Comparison of ENCODE assay signal across 12 cellular contexts in genomic region chr1:201945863-201946223, GRCh38. TPM values are rescaled to one million over a fixed set of nuclear protein-coding genes. Genes with fewer than 3 reads are reported as not detected.
DNase-seq lines count a peak whose midpoint lies in the region; ATAC-seq and TF ChIP-seq lines count a peak whose summit lies in the region.
"Had no signal": no experiment of that assay in that cellular context is flagged by ENCODE, and none has a peak within 500 bp of the region (broad histone marks: within the 10 kb centered on the region; RNA-seq: fewer than 3 reads in every experiment).

No MANE protein-coding gene starts in this region.

- H3K36me3 ChIP-seq in sigmoid colon, result peaks cover 3 to 22% (median 6%) of the 10 kb centered on the region in 4 donors

- DNase-seq in Calu3 (no peak), cardiac fibroblast (ENCODE audit: low read depth in 2 of 2) (no peak), sigmoid colon (no peak), natural killer cell (no peak), ACHN (no peak), COR-L47 (lab: John Stamatoyannopoulos, UW) (no peak)
- DNase-seq in activated CD8-positive, alpha-beta T cell treated with anti-CD3 and anti-CD28 coated beads for 36 hours, result no peak
- DNase-seq: activated naive CD4-positive, alpha-beta T cell; DND-41; stimulated activated CD4-positive, alpha-beta T cell treated with anti-CD3 and anti-CD28 coated beads, Interleukin-4, amount 100 ng/mL, for 24 hours; T1000 had no signal

- H3K27ac ChIP-seq in layer of hippocampus (ENCODE audit: low read depth, low read length) (peak overlapping the region; percentile 18), sigmoid colon (peak overlapping the region; percentile 91 to 98 (median 92))

- no peak for TF ChIP-seq EP300 in sigmoid colon (IDR thresholded peaks at IDR 0.05)

- POLR2A ChIA-PET in activated CD8-positive, alpha-beta T cell treated with anti-CD3 and anti-CD28 coated beads for 36 hours (lab: Charles Lee), result interaction anchor here (0.6 to 1.9 kb wide), 3 partner anchors 10 to 200 kb away, joined by 3 to 10 read pairs (median 3); partner anchors contain the start of gene TIMM17A

- H3K27me3 ChIP-seq in layer of hippocampus (ENCODE audit: control insufficient read depth, insufficient read depth, low read length) (no peaks in the 10 kb centered on the region), sigmoid colon (no peaks in the 10 kb centered on the region)

- CTCF ChIA-PET in Calu3 (lab: Charles Lee), result interaction anchor here (0.6 to 1.2 kb wide), 4 partner anchors 8 to 88 kb away, joined by 3 to 8 read pairs (median 4); no protein-coding TSS in a partner anchor
- CTCF ChIA-PET in activated CD8-positive, alpha-beta T cell treated with anti-CD3 and anti-CD28 coated beads for 36 hours (lab: Charles Lee), result interaction anchor here (0.9 to 2.8 kb wide), 11 partner anchors 8 to 63 kb away, joined by 3 to 24 read pairs (median 4); partner anchors contain the start of gene TIMM17A

- ATAC-seq in natural killer cell, result no peak
- no peak for ATAC-seq in activated CD8-positive, alpha-beta T cell treated with anti-CD3 and anti-CD28 coated beads for 36 hours

- H3K4me3 Mint-ChIP-seq in Calu3 (ENCODE audit: low read depth, unreplicated experiment) (peak overlapping the region; percentile 69), natural killer cell (no peak overlapping the region)
- H3K4me3 Mint-ChIP-seq in activated CD8-positive, alpha-beta T cell treated with anti-CD3 and anti-CD28 coated beads for 36 hours, result no peak overlapping the region

- TF ChIP-seq POLR2A in sigmoid colon (IDR thresholded peaks at IDR 0.05), result no peak

- TF ChIP-seq CTCF in Calu3 (IDR thresholded peaks at IDR 0.05; ENCODE audit: unreplicated experiment), result no peak
- no peak for TF ChIP-seq CTCF in cardiac fibroblast (IDR thresholded peaks at IDR 0.05; ENCODE audit: low read depth, low read length)
- no peak for TF ChIP-seq CTCF in sigmoid colon (IDR thresholded peaks at IDR 0.05)
- TF ChIP-seq CTCF in natural killer cell (IDR thresholded peaks at IDR 0.05), result no peak
- no peak for TF ChIP-seq CTCF in activated CD8-positive, alpha-beta T cell treated with anti-CD3 and anti-CD28 coated beads for 36 hours (IDR thresholded peaks at IDR 0.05)

- H3K9me3 ChIP-seq in sigmoid colon, result no peaks in the 10 kb centered on the region

- H3K27ac Mint-ChIP-seq in Calu3 (ENCODE audit: unreplicated experiment) (no peak overlapping the region), natural killer cell (no peak overlapping the region)
- H3K27ac Mint-ChIP-seq in activated CD8-positive, alpha-beta T cell treated with anti-CD3 and anti-CD28 coated beads for 36 hours, result no peak overlapping the region

- H3K9me3 Mint-ChIP-seq in Calu3 (ENCODE audit: low read depth, unreplicated experiment), result no peaks in the 10 kb centered on the region
- no peaks in the 10 kb centered on the region for H3K9me3 Mint-ChIP-seq in natural killer cell
- H3K9me3 Mint-ChIP-seq in activated CD8-positive, alpha-beta T cell treated with anti-CD3 and anti-CD28 coated beads for 36 hours, result no peaks in the 10 kb centered on the region

- H3K4me3 ChIP-seq in cardiac fibroblast (replicated peaks in 1 of 2; ENCODE audit: low read depth in 2 of 2, low read length in 2 of 2) (peak overlapping the region; percentile 38 to 42), sigmoid colon (peak overlapping the region; percentile 73 to 82 (median 76))

- 27 to 39% methylated on average over 10 of the region's 10 CpGs for WGBS in sigmoid colon, 2 donors

- H3K4me1 ChIP-seq in sigmoid colon, result peaks cover 0 to 14% (median 11%) of the 10 kb centered on the region in 4 donors

- no TSS peak for BruUV-seq in Calu3 (replicated peaks; lab: Mats Ljungman, UMichigan)

- H3K27me3 Mint-ChIP-seq in Calu3 (ENCODE audit: unreplicated experiment), result peaks cover 45% of the 10 kb centered on the region
- H3K27me3 Mint-ChIP-seq in natural killer cell (ENCODE audit: low read depth in 2 of 2), result peaks cover 48 to 49% of the 10 kb centered on the region in 2 donors
- peaks cover 49% of the 10 kb centered on the region for H3K27me3 Mint-ChIP-seq in activated CD8-positive, alpha-beta T cell treated with anti-CD3 and anti-CD28 coated beads for 36 hours

- intact Hi-C loops in Calu3 (cut with micrococcal nuclease; ENCODE audit: unreplicated experiment), result no loop called here
- intact Hi-C loops in sigmoid colon (cut with DNase I), result loop anchor here (2.0 kb wide), 1 partner anchor 29 kb away; no protein-coding TSS in a partner anchor
- intact Hi-C loops in natural killer cell (cut with micrococcal nuclease), result no loop called here
- intact Hi-C loops in activated CD8-positive, alpha-beta T cell treated with anti-CD3 and anti-CD28 coated beads for 36 hours (cut with micrococcal nuclease), result no loop called here

- in situ Hi-C loops in ACHN (cut with HindIII; ENCODE audit: low pct_ligation_motif_present, low pct_unique_long_range_greater_than_20kb, low sequenced_read_pairs), result no loop called here

- H3K4me1 Mint-ChIP-seq in Calu3 (ENCODE audit: low read depth, unreplicated experiment) (peaks cover 16% of the 10 kb centered on the region), natural killer cell (peaks cover 0 to 17% of the 10 kb centered on the region in 2 donors)
- H3K4me1 Mint-ChIP-seq in activated CD8-positive, alpha-beta T cell treated with anti-CD3 and anti-CD28 coated beads for 36 hours (ENCODE audit: low read depth), result peaks cover 4% of the 10 kb centered on the region

- H3K36me3 Mint-ChIP-seq in Calu3 (ENCODE audit: insufficient read depth, unreplicated experiment), result peaks cover 7% of the 10 kb centered on the region
- H3K36me3 Mint-ChIP-seq in natural killer cell, result no peaks in the 10 kb centered on the region
- no peaks in the 10 kb centered on the region for H3K36me3 Mint-ChIP-seq in activated CD8-positive, alpha-beta T cell treated with anti-CD3 and anti-CD28 coated beads for 36 hours (ENCODE audit: low read depth)

RNA-seq across cellular contexts. Expression of gene LMOD1, which starts 0.5 kb away (rescaled TPM):
- total RNA-seq in Calu3 (2022), result not detected in 2 replicates
- total RNA-seq in sigmoid colon, result 1,000 to 10,000 TPM in 1 of 4 donors, 100 to 1,000 TPM in 3; 633 to 1,011 (median 785) TPM
- polyA plus RNA-seq in sigmoid colon, result 10 to 100 TPM in 2 of 3 donors, 1 to 10 TPM in 1; 4.9 to 75.0 (median 15.6) TPM
- not detected for total RNA-seq in natural killer cell
- total RNA-seq in activated CD8-positive, alpha-beta T cell treated with anti-CD3 and anti-CD28 coated beads for 36 hours, result not detected

RNA-seq across cellular contexts. Expression of gene TIMM17A, which starts 9.5 kb away (rescaled TPM):
- total RNA-seq in Calu3 (2022), result 78.5 and 85.3 TPM in 2 replicates
- total RNA-seq in sigmoid colon, result 10 to 100 TPM; 23.3 to 56.7 (median 38.4) TPM
- 10 to 100 TPM; 48.6 to 71.4 (median 57.7) TPM for polyA plus RNA-seq in sigmoid colon
- 10 to 100 TPM; 48.7 to 53.9 (median 51.8) TPM for total RNA-seq in natural killer cell
- total RNA-seq in activated CD8-positive, alpha-beta T cell treated with anti-CD3 and anti-CD28 coated beads for 36 hours, result 10 to 100 TPM; 75.8 to 76.8 TPM

RNA-seq across cellular contexts. Expression of gene RNPEP, which starts 36.6 kb away (rescaled TPM):
- 86.1 and 91.6 TPM in 2 replicates for total RNA-seq in Calu3 (2022)
- total RNA-seq in sigmoid colon, result 10 to 100 TPM; 23.9 to 38.5 (median 32.0) TPM
- 10 to 100 TPM; 59.1 to 86.5 (median 81.7) TPM for polyA plus RNA-seq in sigmoid colon
- total RNA-seq in natural killer cell, result 10 to 100 TPM; 46.1 to 50.2 (median 47.9) TPM
- total RNA-seq in activated CD8-positive, alpha-beta T cell treated with anti-CD3 and anti-CD28 coated beads for 36 hours, result 10 to 100 TPM; 37.8 to 39.5 TPM

RNA-seq across cellular contexts. Expression of gene SHISA4, which starts 57.1 kb away (rescaled TPM):
- 9.9 and 13.7 TPM in 2 replicates for total RNA-seq in Calu3 (2022)
- 10 to 100 TPM; 12.7 to 23.7 (median 19.3) TPM for total RNA-seq in sigmoid colon
- 1 to 10 TPM; 3.5 to 6.1 (median 3.6) TPM for polyA plus RNA-seq in sigmoid colon
- 1 to 10 TPM in 1 of 3 donors, under 1 TPM in 1, not detected in 1; 0.54 to 2.0 TPM for total RNA-seq in natural killer cell
- under 1 TPM in 1 of 2 experiments, not detected in 1; 0.47 TPM for total RNA-seq in activated CD8-positive, alpha-beta T cell treated with anti-CD3 and anti-CD28 coated beads for 36 hours

Comparison
In these comparisons a context has a peak if more than half of its experiments do, and no peak if none do; other contexts are left out.
1. RNA of gene LMOD1, which starts 0.5 kb away (total RNA-seq): 633 to 1,011 TPM in sigmoid colon; not detected in Calu3, not detected in natural killer cell and not detected in activated CD8-positive, alpha-beta T cell treated with anti-CD3 and anti-CD28 coated beads for 36 hours; every median in the first group is over 100 times any median in the second.